ENCODE assay signal across 22 cellular contexts in genomic region chr11:41394562-41395160, GRCh38.
DNase-seq lines count a peak whose midpoint lies in the region; ATAC-seq and TF ChIP-seq lines count a peak whose summit lies in the region.
"Had no signal": no experiment of that assay in that cellular context is flagged by ENCODE, and none has a peak within 500 bp of the region (broad histone marks: within the 10 kb centered on the region; RNA-seq: fewer than 3 reads in every experiment).

No MANE protein-coding gene starts in this region.

- H3K56ac ChIP-seq in mesendoderm (ENCODE audit: low read length): no peak overlapping the region

- H2BK15ac ChIP-seq in mesendoderm (replicated peaks; ENCODE audit: low read depth): peak overlapping the region; percentile 85

- H3K79me2 ChIP-seq in mesendoderm (ENCODE audit: control insufficient read depth, insufficient read depth, low read length): no peaks in the 10 kb centered on the region

- DNase-seq in NCI-H1105 treated with DMSO at 0.1 percent for 48 hours (lab: John Stamatoyannopoulos, UW) (peak; percentile 50), NCI-H1105 (lab: John Stamatoyannopoulos, UW) (no peak), WTC11 (ENCODE audit: low spot score) (no peak), mesendoderm (no peak), NCI-H2107 treated with DMSO at 0.1 percent for 48 hours (lab: John Stamatoyannopoulos, UW; ENCODE audit: unreplicated experiment) (no peak), HT-29 (ENCODE audit: low spot score) (no peak), nucleus accumbens (lab: John Stamatoyannopoulos, UW) (no peak)
- DNase-seq: ACHN; Calu3; CD8-positive, alpha-beta memory T cell; DMS53; GDM1; H7; HFFc6; IMR-90; NCI-H187; Peyer's patch had no signal

- peak overlapping the region; percentile 26 for H3K4me3 Mint-ChIP-seq in WTC11
- H3K4me3 Mint-ChIP-seq: CD8-positive, alpha-beta memory T cell; HFFc6 had no signal

- H3K27me3 Mint-ChIP-seq in WTC11 (ENCODE audit: low read depth): no peaks in the 10 kb centered on the region
- H3K27me3 Mint-ChIP-seq: CD8-positive, alpha-beta memory T cell had no signal

- CTCF ChIA-PET in WTC11 (lab: Charles Lee): no interaction called here

- POLR2A ChIA-PET in WTC11 (lab: Charles Lee): no interaction called here

- H3K27ac ChIP-seq in mesendoderm (ENCODE audit: low read depth, low read length): peak overlapping the region; percentile 24
- H3K27ac ChIP-seq: 22Rv1, C4-2B, KMS-11, Peyer's patch had no signal

- no peaks in the 10 kb centered on the region for H3K9me3 Mint-ChIP-seq in WTC11

- no peak overlapping the region for H2BK120ac ChIP-seq in mesendoderm (ENCODE audit: low read depth, low read length)

- H3K4me2 ChIP-seq in mesendoderm (ENCODE audit: low read length): no peak overlapping the region
- H3K4me2 ChIP-seq: KMS-11 had no signal

- H3K27me3 ChIP-seq in mesendoderm (ENCODE audit: insufficient read depth, low read length, poor library complexity): no peaks in the 10 kb centered on the region
- H3K27me3 ChIP-seq: Peyer's patch had no signal

- ATAC-seq in WTC11: peak; percentile 13; the same call in 1 of the 2 replicates
- no peak for ATAC-seq in GM21717 (IDR thresholded peaks at IDR 0.05; ENCODE audit: unreplicated experiment)
- ATAC-seq: SK-N-SH treated with all-trans-retinoic acid at 6 μM for 48 hours had no signal

- no peak overlapping the region for H2AK5ac ChIP-seq in mesendoderm (ENCODE audit: low read length)

- no peaks in the 10 kb centered on the region for H3K36me3 ChIP-seq in mesendoderm (ENCODE audit: control insufficient read depth, insufficient read depth, low read length)
- H3K36me3 ChIP-seq: Peyer's patch had no signal

- no peak overlapping the region for H3K4ac ChIP-seq in mesendoderm (ENCODE audit: low read depth, low read length)

- no peak overlapping the region for H3K4me3 ChIP-seq in mesendoderm (ENCODE audit: low read length)
- H3K4me3 ChIP-seq: Peyer's patch had no signal

- no peak overlapping the region for H3K9ac ChIP-seq in mesendoderm (ENCODE audit: low read length)
- H3K9ac ChIP-seq: KMS-11 had no signal

- no peaks in the 10 kb centered on the region for H3K36me3 Mint-ChIP-seq in WTC11
- H3K36me3 Mint-ChIP-seq: CD8-positive, alpha-beta memory T cell had no signal

- peak overlapping the region; percentile 81 for H4K8ac ChIP-seq in mesendoderm (ENCODE audit: low read depth, low read length)

- H3K18ac ChIP-seq in mesendoderm (ENCODE audit: low read length): peak overlapping the region; percentile 70

- no CpG with 5 or more reads among the region's 2 CpGs for WGBS in mesendoderm (ENCODE audit: extremely low coverage, insufficient coverage, low lambda C conversion rate)

- no peak overlapping the region for H4K5ac ChIP-seq in mesendoderm (ENCODE audit: low read length)

- no peaks in the 10 kb centered on the region for H3K79me1 ChIP-seq in mesendoderm (ENCODE audit: low read length)

- H3K23ac ChIP-seq in mesendoderm (ENCODE audit: low read length): no peak overlapping the region

- H3K27ac Mint-ChIP-seq in WTC11: peak overlapping the region; percentile 97
- H3K27ac Mint-ChIP-seq: CD8-positive, alpha-beta memory T cell; HFFc6 had no signal

- H3K4me1 Mint-ChIP-seq in WTC11: peaks cover 85% of the 10 kb centered on the region
- H3K4me1 Mint-ChIP-seq: CD8-positive, alpha-beta memory T cell had no signal

- TF ChIP-seq CTCF in WTC11 (IDR thresholded peaks at IDR 0.05): no peak

- peaks cover 13% of the 10 kb centered on the region for H3K4me1 ChIP-seq in mesendoderm (ENCODE audit: control insufficient read depth, low read depth, low read length)
- H3K4me1 ChIP-seq: Peyer's patch had no signal

- no peak overlapping the region for H2BK5ac ChIP-seq in mesendoderm (ENCODE audit: low read length)

TF ChIP-seq in WTC11, 78 proteins besides CTCF, POLR2A, EP300 and RAD21:
- TF ChIP-seq ERG (CRISPR knock-in tag; IDR thresholded peaks at IDR 0.05) (no peak), PREB (CRISPR knock-in tag; IDR thresholded peaks at IDR 0.05; ENCODE audit: borderline replicate concordance) (no peak), ATF1 (CRISPR knock-in tag; IDR thresholded peaks at IDR 0.05) (no peak), FOXP4 (CRISPR knock-in tag; IDR thresholded peaks at IDR 0.05) (no peak), ATF3 (CRISPR knock-in tag; conservative IDR thresholded peaks at IDR 0.05) (no peak), CDX4 (CRISPR knock-in tag; IDR thresholded peaks at IDR 0.05; ENCODE audit: borderline replicate concordance) (no peak), JAZF1 (CRISPR knock-in tag; IDR thresholded peaks at IDR 0.05) (no peak), OVOL2 (CRISPR knock-in tag; IDR thresholded peaks at IDR 0.05; ENCODE audit: borderline replicate concordance) (no peak), NFYB (CRISPR knock-in tag; conservative IDR thresholded peaks at IDR 0.05; ENCODE audit: low read depth) (no peak), ESRRA (CRISPR knock-in tag; IDR thresholded peaks at IDR 0.05; ENCODE audit: borderline replicate concordance) (no peak), SP1 (CRISPR knock-in tag; conservative IDR thresholded peaks at IDR 0.05) (no peak), ZNF219 (CRISPR knock-in tag; IDR thresholded peaks at IDR 0.05; ENCODE audit: borderline replicate concordance) (no peak), RELA (CRISPR knock-in tag; IDR thresholded peaks at IDR 0.05; ENCODE audit: borderline replicate concordance) (no peak)
